ENCODE assay signal across 1 cellular context in the genomic region with DNA sequence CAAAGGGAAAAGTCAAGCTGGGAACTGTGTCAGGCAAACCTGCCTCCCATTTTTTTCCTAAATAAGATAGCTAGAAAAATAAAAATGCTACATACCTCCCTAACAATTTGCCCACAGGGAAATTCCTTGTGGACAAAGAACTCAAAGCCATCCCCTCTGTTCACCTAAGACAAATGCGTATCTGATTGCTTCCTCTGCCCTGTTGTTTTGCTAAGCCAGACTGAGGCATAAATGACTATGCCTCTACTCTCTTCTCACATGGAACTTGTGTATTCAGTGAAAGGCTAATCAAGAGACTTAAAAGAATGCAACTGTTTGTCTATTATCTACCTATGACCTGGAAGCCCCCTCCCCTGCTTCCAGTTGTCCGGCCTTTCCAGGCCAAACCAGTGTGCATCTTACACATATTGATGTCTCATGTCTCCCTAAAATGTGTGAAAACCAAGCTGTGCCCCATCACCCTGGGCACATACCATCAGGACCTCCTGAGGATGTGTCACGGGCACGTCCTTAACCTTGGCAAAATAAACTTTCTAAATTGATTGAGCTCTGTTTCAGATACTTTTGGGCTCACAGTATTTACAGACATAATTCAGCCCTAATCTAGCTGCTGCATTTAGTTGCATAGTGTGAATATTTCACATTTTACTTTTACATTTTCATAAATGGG.
TF ChIP-seq lines count a peak whose summit lies in the region.

No MANE protein-coding gene starts in this region.

TF ChIP-seq in SK-N-SH, 30 proteins besides CTCF, POLR2A, EP300 and RAD21:
- TF ChIP-seq, protein P1, sequence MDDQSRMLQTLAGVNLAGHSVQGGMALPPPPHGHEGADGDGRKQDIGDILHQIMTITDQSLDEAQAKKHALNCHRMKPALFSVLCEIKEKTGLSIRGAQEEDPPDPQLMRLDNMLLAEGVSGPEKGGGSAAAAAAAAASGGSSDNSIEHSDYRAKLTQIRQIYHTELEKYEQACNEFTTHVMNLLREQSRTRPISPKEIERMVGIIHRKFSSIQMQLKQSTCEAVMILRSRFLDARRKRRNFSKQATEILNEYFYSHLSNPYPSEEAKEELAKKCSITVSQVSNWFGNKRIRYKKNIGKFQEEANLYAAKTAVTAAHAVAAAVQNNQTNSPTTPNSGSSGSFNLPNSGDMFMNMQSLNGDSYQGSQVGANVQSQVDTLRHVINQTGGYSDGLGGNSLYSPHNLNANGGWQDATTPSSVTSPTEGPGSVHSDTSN (IDR thresholded peaks at IDR 0.05), result no peak
- no peak for TF ChIP-seq MEF2A (IDR thresholded peaks at IDR 0.05; ENCODE audit: borderline replicate concordance, low read depth)
- TF ChIP-seq JUND (IDR thresholded peaks at IDR 0.05), result no peak
- no peak for TF ChIP-seq FOSL2 (IDR thresholded peaks at IDR 0.05; ENCODE audit: borderline replicate concordance, low read depth)
- TF ChIP-seq ELF1 (IDR thresholded peaks at IDR 0.05), result no peak
- TF ChIP-seq GATA2 (CRISPR knock-in tag; IDR thresholded peaks at IDR 0.05), result no peak
TF ChIP-seq in SK-N-SH: peak in this region for 0.
